12 cellular contexts compared by ENCODE assay signal in the genomic region with DNA sequence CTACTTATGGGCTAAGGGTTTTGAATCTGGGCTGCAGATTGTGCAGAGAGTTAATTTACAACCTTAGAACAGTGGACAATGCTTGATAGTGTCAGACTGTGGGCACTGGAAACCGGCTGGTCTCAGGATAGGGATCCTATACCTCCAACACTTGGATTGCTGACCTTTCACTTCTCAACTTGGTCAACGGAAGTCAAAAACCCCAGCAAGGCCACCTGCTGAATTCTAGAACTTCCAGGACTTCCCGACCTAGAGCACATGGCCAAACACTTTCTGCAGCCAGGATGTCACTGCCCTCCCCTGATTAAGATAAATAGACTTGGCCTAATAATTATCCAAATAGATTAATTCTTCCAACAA. TPM values are rescaled to one million over a fixed set of nuclear protein-coding genes. Genes with fewer than 3 reads are reported as not detected.
A peak's percentile ranks its signal among the peaks of the same experiment; 100 is the strongest.
DNase-seq lines count a peak whose midpoint lies in the region; ATAC-seq, FAIRE-seq and TF ChIP-seq lines count a peak whose summit lies in the region.
"Had no signal": no experiment of that assay in that cellular context is flagged by ENCODE, and none has a peak within 500 bp of the region (broad histone marks: within the 10 kb centered on the region; RNA-seq: fewer than 3 reads in every experiment).

No MANE protein-coding gene starts in this region.

- no peak for FAIRE-seq in K562 (lab: Jason Lieb, UNC)

- no peak overlapping the region for H3K4me2 ChIP-seq in K562 (ENCODE audit: insufficient read depth, low read length)

- TF ChIP-seq CTCF in K562 (IDR thresholded peaks at IDR 0.05 in 2 of 3, conservative IDR thresholded peaks at IDR 0.05 in 1 of 3; ENCODE audit: insufficient read depth in 2 of 3, low read depth in 1 of 3, low read length in 3 of 3) (no peak), tibial artery (IDR thresholded peaks at IDR 0.05) (no peak), lower leg skin (IDR thresholded peaks at IDR 0.05) (no peak)

- no peaks in the 10 kb centered on the region for H3K9me3 Mint-ChIP-seq in stimulated activated naive CD8-positive, alpha-beta T cell treated with anti-CD3 and anti-CD28 coated beads, Interleukin-15, Interleukin-2, amounts not matched to agents 100 ng/mL and 50 ng/mL, for 24 hours
- H3K9me3 Mint-ChIP-seq in naive thymus-derived CD4-positive, alpha-beta T cell: no peaks in the 10 kb centered on the region

- no peaks in the 10 kb centered on the region for H3K27me3 Mint-ChIP-seq in stimulated activated naive CD8-positive, alpha-beta T cell treated with anti-CD3 and anti-CD28 coated beads, Interleukin-15, Interleukin-2, amounts not matched to agents 100 ng/mL and 50 ng/mL, for 24 hours
- H3K27me3 Mint-ChIP-seq in naive thymus-derived CD4-positive, alpha-beta T cell: no peaks in the 10 kb centered on the region

- H3K4me1 ChIP-seq in K562 (replicated peaks in 1 of 2; ENCODE audit: control insufficient read depth in 2 of 2, insufficient read depth in 2 of 2, low read length in 2 of 2): peaks cover 26 to 27% of the 10 kb centered on the region in 2 experiments
- H3K4me1 ChIP-seq in naive thymus-derived CD4-positive, alpha-beta T cell (ENCODE audit: control insufficient read depth in 2 of 2, insufficient read depth in 2 of 2, low read length in 2 of 2): peaks cover 41 to 49% of the 10 kb centered on the region in 2 donors
- peaks cover 0 to 37% (median 14%) of the 10 kb centered on the region in 4 donors for H3K4me1 ChIP-seq in tibial artery
- H3K4me1 ChIP-seq: BE2C had no signal

- H2AFZ ChIP-seq in K562 (ENCODE audit: low read depth, low read length): peak overlapping the region; percentile 78
- H2AFZ ChIP-seq: GM23248 had no signal

- H3K9me1 ChIP-seq in K562 (ENCODE audit: control insufficient read depth, insufficient read depth, low read length): no peaks in the 10 kb centered on the region

- H3K36me3 ChIP-seq in K562 (ENCODE audit: control insufficient read depth, insufficient read depth, low read length): no peaks in the 10 kb centered on the region
- peaks cover 16 to 47% (median 24%) of the 10 kb centered on the region in 3 experiments for H3K36me3 ChIP-seq in naive thymus-derived CD4-positive, alpha-beta T cell (ENCODE audit: control insufficient read depth in 2 of 3, insufficient read depth in 3 of 3, low read length in 3 of 3)
- H3K36me3 ChIP-seq in tibial artery: peaks cover 0 to 21% (median 0%) of the 10 kb centered on the region in 3 donors
- H3K36me3 ChIP-seq: BE2C had no signal

- no peaks in the 10 kb centered on the region for H3K9me3 ChIP-seq in K562 (replicated peaks; ENCODE audit: control insufficient read depth, insufficient read depth, low read depth, low read length)
- no peaks in the 10 kb centered on the region for H3K9me3 ChIP-seq in naive thymus-derived CD4-positive, alpha-beta T cell (ENCODE audit: control insufficient read depth in 2 of 3, low read length in 3 of 3)
- no peaks in the 10 kb centered on the region for H3K9me3 ChIP-seq in tibial artery
- H3K9me3 ChIP-seq: BE2C had no signal

- H3K27ac Mint-ChIP-seq in stimulated activated naive CD8-positive, alpha-beta T cell treated with anti-CD3 and anti-CD28 coated beads, Interleukin-15, Interleukin-2, amounts not matched to agents 100 ng/mL and 50 ng/mL, for 24 hours: peak overlapping the region; percentile 100
- peak overlapping the region; percentile 92 to 99 (median 96) for H3K27ac Mint-ChIP-seq in naive thymus-derived CD4-positive, alpha-beta T cell

- no peak for TF ChIP-seq RAD21 in K562 (CRISPR knock-in tag; conservative IDR thresholded peaks at IDR 0.05 in 1 of 2, IDR thresholded peaks at IDR 0.05 in 1 of 2)

- 26% methylated on average over 3 of the region's 3 CpGs for WGBS in K562 (ENCODE audit: insufficient coverage, low coverage, missing lambda C conversion rate)
- WGBS in lower leg skin, 2 donors: 62 to 86% methylated on average over 3 of the region's 3 CpGs

- TF ChIP-seq POLR2A in K562 (conservative IDR thresholded peaks at IDR 0.05): no peak
- TF ChIP-seq POLR2A in lower leg skin (IDR thresholded peaks at IDR 0.05): no peak

- no TSS peak for BruUV-seq in K562 (replicated peaks; lab: Mats Ljungman, UMichigan)

- peaks cover 78% of the 10 kb centered on the region for H3K4me1 Mint-ChIP-seq in stimulated activated naive CD8-positive, alpha-beta T cell treated with anti-CD3 and anti-CD28 coated beads, Interleukin-15, Interleukin-2, amounts not matched to agents 100 ng/mL and 50 ng/mL, for 24 hours (ENCODE audit: low read depth)
- peaks cover 31 to 68% (median 54%) of the 10 kb centered on the region in 7 donors for H3K4me1 Mint-ChIP-seq in naive thymus-derived CD4-positive, alpha-beta T cell

- no peak for DNase-seq in stimulated activated naive CD8-positive, alpha-beta T cell treated with anti-CD3 and anti-CD28 coated beads, Interleukin-15, Interleukin-2, amounts not matched to agents 100 U/mL and 50 U/mL, for 24 hours
- DNase-seq in K562 (ENCODE audit: extremely low read depth in 1 of 4, low spot score in 3 of 4) (no peak), tibial artery (no peak), lower leg skin (ENCODE audit: low spot score in 2 of 2) (no peak), NCI-H2196 (lab: John Stamatoyannopoulos, UW; ENCODE audit: unreplicated experiment) (no peak), middle frontal gyrus (ENCODE audit: extremely low spot score, low spot score) (no peak)
- DNase-seq in naive thymus-derived CD4-positive, alpha-beta T cell: no peak
- DNase-seq: BE2C, GDM1, GM23248, NCI-H2029 had no signal

- H3K79me2 ChIP-seq in K562 (ENCODE audit: control insufficient read depth, insufficient read depth, low read length): no peaks in the 10 kb centered on the region

- intact Hi-C loops in K562 (cut with micrococcal nuclease) (no loop called here), tibial artery (cut with DNase I; ENCODE audit: low total_unique reads) (no loop called here), lower leg skin (cut with DNase I; ENCODE audit: low total_unique reads) (no loop called here)
- intact Hi-C loops in naive thymus-derived CD4-positive, alpha-beta T cell (cut with micrococcal nuclease): loop anchor here (1.0 to 10.0 kb wide), 11 partner anchors 16 to 863 kb away; a partner anchor contains a TSS

- ATAC-seq in stimulated activated naive CD8-positive, alpha-beta T cell treated with anti-CD3 and anti-CD28 coated beads, Interleukin-15, Interleukin-2, amounts not matched to agents 100 U/mL and 50 U/mL, for 24 hours: no peak
- ATAC-seq in K562: no peak
- no peak for ATAC-seq in naive thymus-derived CD4-positive, alpha-beta T cell

- H3K27ac ChIP-seq in K562 (ENCODE audit: extremely low read depth, low read depth, low read length) (no peak overlapping the region), tibial artery (no peak overlapping the region)
- H3K27ac ChIP-seq in naive thymus-derived CD4-positive, alpha-beta T cell (ENCODE audit: low read depth, low read length): peak overlapping the region; percentile 90
- H3K27ac ChIP-seq: GM23248 had no signal

- no peak overlapping the region for H3K9ac ChIP-seq in K562 (ENCODE audit: insufficient read depth in 1 of 2, low read depth in 2 of 2, low read length in 2 of 2)
- H3K9ac ChIP-seq: GM23248 had no signal

- in situ Hi-C loops in K562 (cut with MboI): no loop called here

- peaks cover 45% of the 10 kb centered on the region for H3K36me3 Mint-ChIP-seq in stimulated activated naive CD8-positive, alpha-beta T cell treated with anti-CD3 and anti-CD28 coated beads, Interleukin-15, Interleukin-2, amounts not matched to agents 100 ng/mL and 50 ng/mL, for 24 hours (ENCODE audit: low read depth)
- H3K36me3 Mint-ChIP-seq in naive thymus-derived CD4-positive, alpha-beta T cell: peaks cover 18 to 52% (median 41%) of the 10 kb centered on the region in 5 donors

- H3K4me3 Mint-ChIP-seq in stimulated activated naive CD8-positive, alpha-beta T cell treated with anti-CD3 and anti-CD28 coated beads, Interleukin-15, Interleukin-2, amounts not matched to agents 100 ng/mL and 50 ng/mL, for 24 hours: peak overlapping the region; percentile 98
- H3K4me3 Mint-ChIP-seq in naive thymus-derived CD4-positive, alpha-beta T cell: peak overlapping the region; percentile 90 to 100 (median 99)

- POLR2A ChIA-PET in K562 (lab: Yijun Ruan, JAX): interaction anchor here (1.2 kb wide), 1 partner anchor 13 kb away, joined by 3 read pairs; no protein-coding TSS in a partner anchor
- POLR2A ChIA-PET in naive thymus-derived CD4-positive, alpha-beta T cell (lab: Charles Lee): interaction anchor here (1.0 to 26.6 kb wide), 6 partner anchors 9 to 121 kb away, joined by 3 to 1128 read pairs (median 10); a partner anchor contains a TSS

- peaks cover 0 to 5% of the 10 kb centered on the region in 2 experiments; a peak in 3 of 5 replicates for H3K27me3 ChIP-seq in K562 (ENCODE audit: control insufficient read depth in 2 of 2, insufficient read depth in 2 of 2, low read length in 2 of 2)
- H3K27me3 ChIP-seq in naive thymus-derived CD4-positive, alpha-beta T cell (ENCODE audit: control insufficient read depth in 2 of 2, insufficient read depth in 2 of 2, low read length in 2 of 2): no peaks in the 10 kb centered on the region
- H3K27me3 ChIP-seq in tibial artery: peaks cover 0 to 40% of the 10 kb centered on the region in 2 donors

- H3K4me3 ChIP-seq in K562: no peak overlapping the region
- H3K4me3 ChIP-seq in naive thymus-derived CD4-positive, alpha-beta T cell (ENCODE audit: low read length): peak overlapping the region; percentile 84
- H3K4me3 ChIP-seq in tibial artery: no peak overlapping the region
- H3K4me3 ChIP-seq in lower leg skin (ENCODE audit: low read depth, poor library complexity, severe bottlenecking): no peak overlapping the region
- H3K4me3 ChIP-seq: GM23248 had no signal

- no peaks in the 10 kb centered on the region for H4K20me1 ChIP-seq in K562 (replicated peaks; ENCODE audit: control insufficient read depth, insufficient read depth, low read length)

- CTCF ChIA-PET in K562 (lab: Yijun Ruan, JAX; ENCODE audit: low intra/inter-chr PET ratio): no interaction called here
- CTCF ChIA-PET in naive thymus-derived CD4-positive, alpha-beta T cell (lab: Charles Lee): interaction anchor here (0.9 to 15.0 kb wide), 4 partner anchors 9 to 170 kb away, joined by 4 to 341 read pairs (median 4); a partner anchor contains a TSS

- TF ChIP-seq EP300 in K562 (IDR thresholded peaks at IDR 0.05; ENCODE audit: low read length): no peak

RNA-seq across cellular contexts. Expression of a gene that starts 0.3 kb away (rescaled TPM):
- not detected in 2 replicates for total RNA-seq in K562 (2011; cell fraction: chromatin; rRNA removed; ENCODE audit: low replicate concordance)
- total RNA-seq in K562 (2011; cell fraction: nucleolus; rRNA removed): not detected in 2 replicates
- not detected in 2 replicates for total RNA-seq in K562 (2011; cell fraction: nucleoplasm; rRNA removed)
- total RNA-seq in K562 (2014; rRNA removed): not detected in 2 replicates
- total RNA-seq in K562 (2014; rRNA removed; fragmentation: Illumina TruSeq; extraction: Trizol): not detected in 2 replicates
- 0.15 TPM in 1 of 2 replicates, not detected in the other for total RNA-seq in K562 (2015; rRNA removed; fragmentation: Illumina TruSeq; extraction: Trizol)
- total RNA-seq in K562 (2021): 0.36 and 0.44 TPM in 2 replicates
- polyA plus RNA-seq in K562 (2011; rRNA removed): not detected in 2 replicates
- polyA plus RNA-seq in K562 (2011; cell fraction: cytosol; rRNA removed): 0.10 TPM in 1 of 2 replicates, not detected in the other
- polyA plus RNA-seq in K562 (2011; cell fraction: nucleus; rRNA removed): not detected in 2 replicates
- 0.17 and 0.33 TPM in 2 replicates for polyA plus RNA-seq in K562 (2012)
- polyA plus RNA-seq in K562 (2014; fragmentation: Illumina TruSeq; extraction: Trizol): 0.13 TPM in 1 of 2 replicates, not detected in the other
- under 1 TPM in 1 of 2 experiments, not detected in 1; 0.08 TPM for polyA plus RNA-seq in K562 (2014; fragmentation: Nextera tagmentation; extraction: Ambion mirVana)
- not detected in 2 replicates for polyA plus RNA-seq in K562 (2014; rRNA removed)
- 0.11 TPM in 1 of 2 replicates, not detected in the other for polyA minus RNA-seq in K562 (2011; rRNA and poly(A)+ RNA removed)
- not detected in 2 replicates for polyA minus RNA-seq in K562 (2011; cell fraction: cytosol; rRNA and poly(A)+ RNA removed)
- polyA minus RNA-seq in K562 (2011; cell fraction: nucleus; rRNA and poly(A)+ RNA removed): 0.13 TPM in 1 of 2 replicates, not detected in the other
- 100 to 1,000 TPM; 122 to 328 (median 288) TPM for total RNA-seq in naive thymus-derived CD4-positive, alpha-beta T cell
- polyA plus RNA-seq in naive thymus-derived CD4-positive, alpha-beta T cell: 100 to 1,000 TPM; 192 to 421 TPM
- total RNA-seq in lower leg skin: 10 to 100 TPM; 26.7 to 48.9 (median 33.6) TPM

RNA-seq across cellular contexts. Expression of a gene that starts 26.7 kb away (rescaled TPM):
- not detected in 2 replicates for total RNA-seq in K562 (2011; cell fraction: chromatin; rRNA removed; ENCODE audit: low replicate concordance)
- total RNA-seq in K562 (2011; cell fraction: nucleolus; rRNA removed): not detected in 2 replicates
- total RNA-seq in K562 (2011; cell fraction: nucleoplasm; rRNA removed): not detected in 2 replicates
- not detected in 2 replicates for total RNA-seq in K562 (2014; rRNA removed)
- total RNA-seq in K562 (2014; rRNA removed; fragmentation: Illumina TruSeq; extraction: Trizol): not detected in 2 replicates
- total RNA-seq in K562 (2015; rRNA removed; fragmentation: Illumina TruSeq; extraction: Trizol): 0.07 TPM in 1 of 2 replicates, not detected in the other
- total RNA-seq in K562 (2021): 0.27 TPM in 1 of 2 replicates, not detected in the other
- polyA plus RNA-seq in K562 (2011; rRNA removed): 0.05 and 0.15 TPM in 2 replicates
- polyA plus RNA-seq in K562 (2011; cell fraction: cytosol; rRNA removed): 0.19 TPM in 1 of 2 replicates, not detected in the other
- polyA plus RNA-seq in K562 (2011; cell fraction: nucleus; rRNA removed): not detected in 2 replicates
- polyA plus RNA-seq in K562 (2012): 0.12 and 0.15 TPM in 2 replicates
- not detected in 2 replicates for polyA plus RNA-seq in K562 (2014; fragmentation: Illumina TruSeq; extraction: Trizol)
- not detected for polyA plus RNA-seq in K562 (2014; fragmentation: Nextera tagmentation; extraction: Ambion mirVana)
- 0.22 TPM in 1 of 2 replicates, not detected in the other for polyA plus RNA-seq in K562 (2014; rRNA removed)
- not detected in 2 replicates for polyA minus RNA-seq in K562 (2011; rRNA and poly(A)+ RNA removed)
- not detected in 2 replicates for polyA minus RNA-seq in K562 (2011; cell fraction: cytosol; rRNA and poly(A)+ RNA removed)
- polyA minus RNA-seq in K562 (2011; cell fraction: nucleus; rRNA and poly(A)+ RNA removed): not detected in 2 replicates
- 10 to 100 TPM in 3 of 5 experiments, 1 to 10 TPM in 2; 7.0 to 38.0 (median 18.8) TPM for total RNA-seq in naive thymus-derived CD4-positive, alpha-beta T cell
- 100 to 1,000 TPM; 126 to 136 TPM for polyA plus RNA-seq in naive thymus-derived CD4-positive, alpha-beta T cell
- total RNA-seq in lower leg skin: 10 to 100 TPM in 1 of 4 donors, 1 to 10 TPM in 2, not detected in 1; 2.2 to 15.8 (median 5.5) TPM
- total RNA-seq: GM23248 had no signal

Comparison
In these comparisons a context has a peak if more than half of its experiments do, and no peak if none do; other contexts are left out.
1. RNA of a gene that starts 0.3 kb away (total RNA-seq): 122 to 328 TPM in naive thymus-derived CD4-positive, alpha-beta T cell and 26.7 to 48.9 TPM in lower leg skin; 0.15 to 0.44 TPM in K562; every median in the first group is over 10 times any median in the second.
2. intact Hi-C loops: an anchor here in naive thymus-derived CD4-positive, alpha-beta T cell (1.0 to 10.0 kb wide); none called in K562, tibial artery and lower leg skin.